In genomic region chr5:113397046-113397445, GRCh38 we compare ENCODE assay signal across 30 cellular contexts. TPM values are rescaled to one million over a fixed set of nuclear protein-coding genes. Genes with fewer than 3 reads are reported as not detected.
DNase-seq lines count a peak whose midpoint lies in the region; FAIRE-seq and TF ChIP-seq lines count a peak whose summit lies in the region.
"Had no signal": no experiment of that assay in that cellular context is flagged by ENCODE, and none has a peak within 500 bp of the region (broad histone marks: within the 10 kb centered on the region; RNA-seq: fewer than 3 reads in every experiment).

No MANE protein-coding gene starts in this region.

- dilution Hi-C loops in mammary epithelial cell (cut with HindIII; ENCODE audit: low sequenced_read_pairs) = loop anchor here (5.0 kb wide), 1 partner anchor 80 kb away; no protein-coding TSS in a partner anchor

- H3K27ac ChIP-seq in mammary epithelial cell (ENCODE audit: insufficient read depth, low read depth, low read length) = no peak overlapping the region
- H3K27ac ChIP-seq: A549; BLaER1 treated with 17β-estradiol and CSF1 and Interleukin-3, amounts not matched to agents 10 nM and 100 nM had no signal

- H3K4me2 ChIP-seq in mammary epithelial cell (ENCODE audit: insufficient read depth, low read depth, low read length) = no peak overlapping the region
- H3K4me2 ChIP-seq: A549; BLaER1 treated with 17β-estradiol and CSF1 and Interleukin-3, amounts not matched to agents 10 nM and 100 nM had no signal

- no peak for FAIRE-seq in bronchial epithelial cell (lab: Jason Lieb, UNC)
- FAIRE-seq: A549, D721Med, GM12891, GM18507, H54 had no signal

- intact Hi-C loops in MCF 10A (cut with micrococcal nuclease) = no loop called here
- intact Hi-C loops in mammary epithelial cell (cut with micrococcal nuclease) = no loop called here

- no peaks in the 10 kb centered on the region for H3K9me3 ChIP-seq in mammary epithelial cell (replicated peaks; ENCODE audit: insufficient read depth, low read length)
- H3K9me3 ChIP-seq: A549, BE2C, HAP-1 had no signal

- no peaks in the 10 kb centered on the region for H3K4me1 ChIP-seq in mammary epithelial cell (ENCODE audit: insufficient read depth, low read length)
- H3K4me1 ChIP-seq: A549; BLaER1 treated with 17β-estradiol and CSF1 and Interleukin-3, amounts not matched to agents 10 nM and 100 nM; HAP-1 had no signal

- 69% methylated on average over 3 of the region's 3 CpGs for WGBS in mammary epithelial cell (ENCODE audit: low coverage, missing lambda C conversion rate)

- no peaks in the 10 kb centered on the region for H3K4me1 Mint-ChIP-seq in MCF 10A (ENCODE audit: insufficient read depth, unreplicated experiment)
- H3K4me1 Mint-ChIP-seq in nephron = peaks cover 12% of the 10 kb centered on the region
- H3K4me1 Mint-ChIP-seq: CD14-positive monocyte; CD8-positive, alpha-beta memory T cell had no signal

- H3K27me3 ChIP-seq in mammary epithelial cell (ENCODE audit: insufficient read depth, low read length) (no peaks in the 10 kb centered on the region), bronchial epithelial cell (ENCODE audit: control insufficient read depth, insufficient read depth, low read length) (no peaks in the 10 kb centered on the region)
- H3K27me3 ChIP-seq: BE2C; BLaER1 treated with 17β-estradiol and CSF1 and Interleukin-3, amounts not matched to agents 10 nM and 100 nM had no signal

- CTCF ChIA-PET in MCF 10A (lab: Yijun Ruan, JAX) (interaction anchor here (0.6 kb wide), 1 partner anchor 63 kb away, joined by 3 read pairs; no protein-coding TSS in a partner anchor), mammary epithelial cell (lab: Charles Lee; ENCODE audit: low non-redundant PET) (no interaction called here)

- H3K4me3 Mint-ChIP-seq in MCF 10A (ENCODE audit: unreplicated experiment) (no peak overlapping the region), nephron (no peak overlapping the region)
- H3K4me3 Mint-ChIP-seq: CD14-positive monocyte; CD4-positive, alpha-beta T cell; CD8-positive, alpha-beta memory T cell; HFFc6 had no signal

- BruUV-seq in MCF 10A (replicated peaks; lab: Mats Ljungman, UMichigan) = no TSS peak
- no TSS peak for BruUV-seq in mammary epithelial cell (replicated peaks; lab: Mats Ljungman, UMichigan)

- no peaks in the 10 kb centered on the region for H3K9me3 Mint-ChIP-seq in MCF 10A (ENCODE audit: unreplicated experiment)
- H3K9me3 Mint-ChIP-seq in nephron = no peaks in the 10 kb centered on the region
- H3K9me3 Mint-ChIP-seq: CD4-positive, alpha-beta T cell; CD8-positive, alpha-beta memory T cell; HFFc6 had no signal

- H3K9ac ChIP-seq in mammary epithelial cell (ENCODE audit: insufficient read depth, low read length) = no peak overlapping the region
- H3K9ac ChIP-seq: BLaER1 treated with 17β-estradiol and CSF1 and Interleukin-3, amounts not matched to agents 10 nM and 100 nM had no signal

- H2AFZ ChIP-seq in mammary epithelial cell (ENCODE audit: low read depth, low read length) = no peak overlapping the region

- H3K36me3 ChIP-seq in mammary epithelial cell (ENCODE audit: insufficient read depth, low read length) (peaks cover 2% of the 10 kb centered on the region), bronchial epithelial cell (ENCODE audit: control insufficient read depth, insufficient read depth, low read length) (no peaks in the 10 kb centered on the region)
- H3K36me3 ChIP-seq: BE2C; BLaER1 treated with 17β-estradiol and CSF1 and Interleukin-3, amounts not matched to agents 10 nM and 100 nM; HAP-1 had no signal

- no peaks in the 10 kb centered on the region for H3K36me3 Mint-ChIP-seq in MCF 10A (ENCODE audit: insufficient read depth, unreplicated experiment)
- H3K36me3 Mint-ChIP-seq in nephron (ENCODE audit: low read depth) = no peaks in the 10 kb centered on the region
- H3K36me3 Mint-ChIP-seq: CD14-positive monocyte; CD8-positive, alpha-beta memory T cell had no signal

- peak; percentile 20 for DNase-seq in MCF 10A (ENCODE audit: unreplicated experiment)
- DNase-seq in mammary epithelial cell = no peak
- DNase-seq in bronchial epithelial cell (ENCODE audit: low read depth) = peak; percentile 60
- DNase-seq in fibroblast of gingiva (ENCODE audit: low read depth) = peak; percentile 8
- DNase-seq in iPS-NIHi11 (ENCODE audit: low spot score) = no peak
- no peak for DNase-seq in mucosa of gallbladder (ENCODE audit: low spot score)
- DNase-seq in NCI-H187 (lab: John Stamatoyannopoulos, UW) = no peak
- DNase-seq: 8988T; ACHN; AML-193; BE2C; CD4-positive, alpha-beta T cell; CD8-positive, alpha-beta memory T cell; DMS 273 treated with DMSO at 0.1 percent for 48 hours; DMS53; DMS79 treated with DMSO at 0.1 percent for 48 hours; GF-D8; GOT3; HFFc6 had no signal

- no peak for TF ChIP-seq CTCF in MCF 10A (IDR thresholded peaks at IDR 0.05; ENCODE audit: unreplicated experiment)
- TF ChIP-seq CTCF in mammary epithelial cell (conservative IDR thresholded peaks at IDR 0.05 in 1 of 2, IDR thresholded peaks at IDR 0.05 in 1 of 2; ENCODE audit: extremely low read depth in 1 of 2, insufficient read depth in 1 of 2, low read depth in 1 of 2, low read length in 2 of 2) = no peak
- TF ChIP-seq CTCF in bronchial epithelial cell (IDR thresholded peaks at IDR 0.05; ENCODE audit: insufficient read depth, low read length, severe bottlenecking) = no peak
- TF ChIP-seq CTCF in nephron (IDR thresholded peaks at IDR 0.05; ENCODE audit: unreplicated experiment in 3 of 3) = no peak

- H3K27ac Mint-ChIP-seq in MCF 10A (ENCODE audit: low read depth, unreplicated experiment) (no peak overlapping the region), nephron (peak overlapping the region in 2 of 3 experiments; percentile 59 to 70)
- H3K27ac Mint-ChIP-seq: CD14-positive monocyte; CD4-positive, alpha-beta T cell; CD8-positive, alpha-beta memory T cell; HFFc6 had no signal

- in situ Hi-C loops in mammary epithelial cell (cut with MboI; ENCODE audit: low sequenced_read_pairs in 2 of 2) = no loop called here

- POLR2A ChIA-PET in MCF 10A (lab: Yijun Ruan, JAX) = interaction anchor here (0.9 kb wide), 2 partner anchors 94 to 114 kb away, joined by 3 read pairs; no protein-coding TSS in a partner anchor

- H3K79me2 ChIP-seq in mammary epithelial cell (ENCODE audit: insufficient read depth, low read length) = peaks cover 13% of the 10 kb centered on the region

- H3K4me3 ChIP-seq in mammary epithelial cell (replicated peaks in 1 of 3; ENCODE audit: insufficient read depth in 1 of 3, low read depth in 2 of 3, low read length in 3 of 3) = no peak overlapping the region
- H3K4me3 ChIP-seq in bronchial epithelial cell (ENCODE audit: low read depth, low read length) = no peak overlapping the region
- H3K4me3 ChIP-seq: A549; BLaER1 treated with 17β-estradiol and CSF1 and Interleukin-3, amounts not matched to agents 10 nM and 100 nM; HAP-1 had no signal

- H4K20me1 ChIP-seq in mammary epithelial cell (ENCODE audit: insufficient read depth, low read length) = no peaks in the 10 kb centered on the region
- H4K20me1 ChIP-seq: BLaER1 treated with 17β-estradiol and CSF1 and Interleukin-3, amounts not matched to agents 10 nM and 100 nM had no signal

- H3K27me3 Mint-ChIP-seq in MCF 10A (ENCODE audit: insufficient read depth, unreplicated experiment) (no peaks in the 10 kb centered on the region), nephron (ENCODE audit: low read depth) (no peaks in the 10 kb centered on the region)

RNA-seq across cellular contexts. Expression of gene TSSK1B, which starts 37.7 kb away (rescaled TPM):
- 0.35 and 0.39 TPM in 2 replicates for total RNA-seq in MCF 10A (2022)
- total RNA-seq in mammary epithelial cell = 1 to 10 TPM; 1.4 to 3.8 TPM
- polyA plus RNA-seq in mammary epithelial cell = 0.05 TPM
- polyA minus RNA-seq in mammary epithelial cell = 0.52 TPM
- total RNA-seq in bronchial epithelial cell = 0.26 TPM in 2 replicates
- 0.20 TPM for total RNA-seq in mucosa of gallbladder
- total RNA-seq: CD4-positive, alpha-beta T cell; CD8-positive, alpha-beta memory T cell; Daoy; G401; HFFc6 had no signal
- polyA plus RNA-seq: A549; CD14-positive monocyte; CD8-positive, alpha-beta memory T cell had no signal

Comparison
In these comparisons a context has a peak if more than half of its experiments do, and no peak if none do; other contexts are left out.
1. DNase-seq: peak in MCF 10A (single experiment), bronchial epithelial cell (single experiment) and fibroblast of gingiva (single experiment); none in mammary epithelial cell (single experiment), iPS-NIHi11 (single experiment), mucosa of gallbladder (single experiment) and NCI-H187 (0 of 2).